ENCODE assay signal across 1 cellular context in the genomic region with DNA sequence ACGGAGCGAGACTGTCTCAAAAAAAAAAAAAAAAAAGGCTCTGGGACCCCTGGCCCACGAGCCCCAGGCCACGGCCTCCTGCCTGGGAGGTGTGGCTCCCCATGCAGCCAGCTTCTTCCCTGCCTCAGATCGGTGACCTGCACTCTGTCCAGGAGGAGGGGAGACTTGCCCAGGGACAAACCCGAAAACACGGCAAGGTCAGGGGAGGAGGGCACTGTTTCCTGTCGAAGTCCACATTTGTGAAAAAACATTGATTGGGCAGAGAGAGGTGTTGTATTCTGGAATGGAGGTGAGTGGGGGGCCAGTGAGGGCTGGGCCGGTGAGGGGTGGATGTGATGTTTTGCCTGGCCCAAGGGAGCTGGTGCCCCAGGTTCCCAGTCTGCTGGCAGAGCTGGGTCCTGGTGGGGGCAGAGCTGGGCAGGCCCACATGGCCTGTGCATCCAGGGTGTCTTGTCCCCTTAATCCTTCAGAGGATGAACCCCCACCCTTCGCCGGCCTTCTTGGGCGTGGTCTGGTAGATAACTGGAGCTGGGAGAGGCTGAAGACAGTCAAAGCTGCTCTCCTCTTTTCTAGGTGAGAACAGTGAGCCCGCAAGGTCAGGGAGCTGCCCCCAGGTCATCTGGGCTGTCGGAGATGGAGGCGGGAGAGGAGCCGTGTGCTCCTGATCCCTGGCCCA.
TF ChIP-seq lines count a peak whose summit lies in the region.

No MANE protein-coding gene starts in this region.

TF ChIP-seq in HepG2, 621 proteins besides CTCF, POLR2A, EP300 and RAD21 (continued from another document and continues in another):
- TF ChIP-seq, protein P1, sequence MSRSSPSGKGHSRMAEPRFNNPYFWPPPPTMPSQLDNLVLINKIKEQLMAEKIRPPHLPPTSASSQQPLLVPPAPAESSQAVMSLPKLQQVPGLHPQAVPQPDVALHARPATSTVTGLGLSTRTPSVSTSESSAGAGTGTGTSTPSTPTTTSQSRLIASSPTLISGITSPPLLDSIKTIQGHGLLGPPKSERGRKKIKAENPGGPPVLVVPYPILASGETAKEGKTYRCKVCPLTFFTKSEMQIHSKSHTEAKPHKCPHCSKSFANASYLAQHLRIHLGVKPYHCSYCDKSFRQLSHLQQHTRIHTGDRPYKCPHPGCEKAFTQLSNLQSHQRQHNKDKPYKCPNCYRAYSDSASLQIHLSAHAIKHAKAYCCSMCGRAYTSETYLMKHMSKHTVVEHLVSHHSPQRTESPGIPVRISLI (CRISPR knock-in tag; IDR thresholded peaks at IDR 0.05; ENCODE audit: borderline replicate concordance): peak; percentile 71
- no peak for TF ChIP-seq KDM1A (CRISPR knock-in tag; IDR thresholded peaks at IDR 0.05)
- no peak for TF ChIP-seq LCORL (IDR thresholded peaks at IDR 0.05)
- peak; percentile 68; the same call in 1 of the 2 replicates for TF ChIP-seq LCORL (CRISPR knock-in tag; IDR thresholded peaks at IDR 0.05)
- TF ChIP-seq ZNF619 (CRISPR knock-in tag; IDR thresholded peaks at IDR 0.05): no peak
- TF ChIP-seq, protein P2, sequence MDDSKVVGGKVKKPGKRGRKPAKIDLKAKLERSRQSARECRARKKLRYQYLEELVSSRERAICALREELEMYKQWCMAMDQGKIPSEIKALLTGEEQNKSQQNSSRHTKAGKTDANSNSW (CRISPR knock-in tag; IDR thresholded peaks at IDR 0.05; ENCODE audit: borderline replicate concordance): no peak
- TF ChIP-seq U2AF1 (optimal IDR thresholded peaks at IDR 0.05; ENCODE audit: low read depth, low read length): no peak
- TF ChIP-seq, protein P3, sequence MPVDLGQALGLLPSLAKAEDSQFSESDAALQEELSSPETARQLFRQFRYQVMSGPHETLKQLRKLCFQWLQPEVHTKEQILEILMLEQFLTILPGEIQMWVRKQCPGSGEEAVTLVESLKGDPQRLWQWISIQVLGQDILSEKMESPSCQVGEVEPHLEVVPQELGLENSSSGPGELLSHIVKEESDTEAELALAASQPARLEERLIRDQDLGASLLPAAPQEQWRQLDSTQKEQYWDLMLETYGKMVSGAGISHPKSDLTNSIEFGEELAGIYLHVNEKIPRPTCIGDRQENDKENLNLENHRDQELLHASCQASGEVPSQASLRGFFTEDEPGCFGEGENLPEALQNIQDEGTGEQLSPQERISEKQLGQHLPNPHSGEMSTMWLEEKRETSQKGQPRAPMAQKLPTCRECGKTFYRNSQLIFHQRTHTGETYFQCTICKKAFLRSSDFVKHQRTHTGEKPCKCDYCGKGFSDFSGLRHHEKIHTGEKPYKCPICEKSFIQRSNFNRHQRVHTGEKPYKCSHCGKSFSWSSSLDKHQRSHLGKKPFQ (CRISPR knock-in tag; IDR thresholded peaks at IDR 0.05; ENCODE audit: insufficient replicate concordance): no peak
- no peak for TF ChIP-seq ZBTB42 (CRISPR knock-in tag; IDR thresholded peaks at IDR 0.05)
- TF ChIP-seq BORCS8-MEF2B (CRISPR knock-in tag; IDR thresholded peaks at IDR 0.05): 0 out of 2 replicates have a peak, but pooled peaks have one; percentile 1
- TF ChIP-seq ZNF317 (CRISPR knock-in tag; IDR thresholded peaks at IDR 0.05): no peak
- TF ChIP-seq, protein P4, sequence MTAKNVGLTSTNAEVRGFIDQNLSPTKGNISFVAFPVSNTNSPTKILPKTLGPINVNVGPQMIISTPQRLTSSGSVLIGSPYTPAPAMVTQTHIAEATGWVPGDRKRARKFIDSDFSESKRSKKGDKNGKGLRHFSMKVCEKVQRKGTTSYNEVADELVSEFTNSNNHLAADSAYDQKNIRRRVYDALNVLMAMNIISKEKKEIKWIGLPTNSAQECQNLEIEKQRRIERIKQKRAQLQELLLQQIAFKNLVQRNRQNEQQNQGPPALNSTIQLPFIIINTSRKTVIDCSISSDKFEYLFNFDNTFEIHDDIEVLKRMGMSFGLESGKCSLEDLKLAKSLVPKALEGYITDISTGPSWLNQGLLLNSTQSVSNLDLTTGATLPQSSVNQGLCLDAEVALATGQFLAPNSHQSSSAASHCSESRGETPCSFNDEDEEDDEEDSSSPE (CRISPR knock-in tag; IDR thresholded peaks at IDR 0.05): no peak
- TF ChIP-seq PAF1 (CRISPR knock-in tag; IDR thresholded peaks at IDR 0.05): no peak
- no peak for TF ChIP-seq JUNB (CRISPR knock-in tag; IDR thresholded peaks at IDR 0.05; ENCODE audit: borderline replicate concordance)
- no peak for TF ChIP-seq ZNF564 (CRISPR knock-in tag; IDR thresholded peaks at IDR 0.05)
- TF ChIP-seq, protein P5, sequence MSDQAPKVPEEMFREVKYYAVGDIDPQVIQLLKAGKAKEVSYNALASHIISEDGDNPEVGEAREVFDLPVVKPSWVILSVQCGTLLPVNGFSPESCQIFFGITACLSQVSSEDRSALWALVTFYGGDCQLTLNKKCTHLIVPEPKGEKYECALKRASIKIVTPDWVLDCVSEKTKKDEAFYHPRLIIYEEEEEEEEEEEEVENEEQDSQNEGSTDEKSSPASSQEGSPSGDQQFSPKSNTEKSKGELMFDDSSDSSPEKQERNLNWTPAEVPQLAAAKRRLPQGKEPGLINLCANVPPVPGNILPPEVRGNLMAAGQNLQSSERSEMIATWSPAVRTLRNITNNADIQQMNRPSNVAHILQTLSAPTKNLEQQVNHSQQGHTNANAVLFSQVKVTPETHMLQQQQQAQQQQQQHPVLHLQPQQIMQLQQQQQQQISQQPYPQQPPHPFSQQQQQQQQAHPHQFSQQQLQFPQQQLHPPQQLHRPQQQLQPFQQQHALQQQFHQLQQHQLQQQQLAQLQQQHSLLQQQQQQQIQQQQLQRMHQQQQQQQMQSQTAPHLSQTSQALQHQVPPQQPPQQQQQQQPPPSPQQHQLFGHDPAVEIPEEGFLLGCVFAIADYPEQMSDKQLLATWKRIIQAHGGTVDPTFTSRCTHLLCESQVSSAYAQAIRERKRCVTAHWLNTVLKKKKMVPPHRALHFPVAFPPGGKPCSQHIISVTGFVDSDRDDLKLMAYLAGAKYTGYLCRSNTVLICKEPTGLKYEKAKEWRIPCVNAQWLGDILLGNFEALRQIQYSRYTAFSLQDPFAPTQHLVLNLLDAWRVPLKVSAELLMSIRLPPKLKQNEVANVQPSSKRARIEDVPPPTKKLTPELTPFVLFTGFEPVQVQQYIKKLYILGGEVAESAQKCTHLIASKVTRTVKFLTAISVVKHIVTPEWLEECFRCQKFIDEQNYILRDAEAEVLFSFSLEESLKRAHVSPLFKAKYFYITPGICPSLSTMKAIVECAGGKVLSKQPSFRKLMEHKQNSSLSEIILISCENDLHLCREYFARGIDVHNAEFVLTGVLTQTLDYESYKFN (CRISPR knock-in tag; conservative IDR thresholded peaks at IDR 0.05): peak; percentile 43; the same call in 1 of the 2 replicates
- TF ChIP-seq ZNF546 (CRISPR knock-in tag; conservative IDR thresholded peaks at IDR 0.05): no peak
- TF ChIP-seq MED13 (CRISPR knock-in tag; IDR thresholded peaks at IDR 0.05): no peak
- TF ChIP-seq MEF2D (CRISPR knock-in tag; IDR thresholded peaks at IDR 0.05): no peak
- peak; percentile 42 for TF ChIP-seq ETV5 (CRISPR knock-in tag; IDR thresholded peaks at IDR 0.05; ENCODE audit: borderline replicate concordance)
- TF ChIP-seq, protein P6, sequence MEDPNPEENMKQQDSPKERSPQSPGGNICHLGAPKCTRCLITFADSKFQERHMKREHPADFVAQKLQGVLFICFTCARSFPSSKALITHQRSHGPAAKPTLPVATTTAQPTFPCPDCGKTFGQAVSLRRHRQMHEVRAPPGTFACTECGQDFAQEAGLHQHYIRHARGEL (CRISPR knock-in tag; IDR thresholded peaks at IDR 0.05): 0 out of 2 replicates have a peak, but pooled peaks have one; percentile 49
- TF ChIP-seq FOSL2 (CRISPR knock-in tag; IDR thresholded peaks at IDR 0.05): no peak
- TF ChIP-seq ASH2L (IDR thresholded peaks at IDR 0.05; ENCODE audit: insufficient read length, low read depth, low read length): no peak
- TF ChIP-seq ADNP (CRISPR knock-in tag; IDR thresholded peaks at IDR 0.05): no peak
- no peak for TF ChIP-seq FOXA3 (CRISPR knock-in tag; IDR thresholded peaks at IDR 0.05)
- TF ChIP-seq KDM4B (CRISPR knock-in tag; IDR thresholded peaks at IDR 0.05): no peak
- TF ChIP-seq, protein P7, sequence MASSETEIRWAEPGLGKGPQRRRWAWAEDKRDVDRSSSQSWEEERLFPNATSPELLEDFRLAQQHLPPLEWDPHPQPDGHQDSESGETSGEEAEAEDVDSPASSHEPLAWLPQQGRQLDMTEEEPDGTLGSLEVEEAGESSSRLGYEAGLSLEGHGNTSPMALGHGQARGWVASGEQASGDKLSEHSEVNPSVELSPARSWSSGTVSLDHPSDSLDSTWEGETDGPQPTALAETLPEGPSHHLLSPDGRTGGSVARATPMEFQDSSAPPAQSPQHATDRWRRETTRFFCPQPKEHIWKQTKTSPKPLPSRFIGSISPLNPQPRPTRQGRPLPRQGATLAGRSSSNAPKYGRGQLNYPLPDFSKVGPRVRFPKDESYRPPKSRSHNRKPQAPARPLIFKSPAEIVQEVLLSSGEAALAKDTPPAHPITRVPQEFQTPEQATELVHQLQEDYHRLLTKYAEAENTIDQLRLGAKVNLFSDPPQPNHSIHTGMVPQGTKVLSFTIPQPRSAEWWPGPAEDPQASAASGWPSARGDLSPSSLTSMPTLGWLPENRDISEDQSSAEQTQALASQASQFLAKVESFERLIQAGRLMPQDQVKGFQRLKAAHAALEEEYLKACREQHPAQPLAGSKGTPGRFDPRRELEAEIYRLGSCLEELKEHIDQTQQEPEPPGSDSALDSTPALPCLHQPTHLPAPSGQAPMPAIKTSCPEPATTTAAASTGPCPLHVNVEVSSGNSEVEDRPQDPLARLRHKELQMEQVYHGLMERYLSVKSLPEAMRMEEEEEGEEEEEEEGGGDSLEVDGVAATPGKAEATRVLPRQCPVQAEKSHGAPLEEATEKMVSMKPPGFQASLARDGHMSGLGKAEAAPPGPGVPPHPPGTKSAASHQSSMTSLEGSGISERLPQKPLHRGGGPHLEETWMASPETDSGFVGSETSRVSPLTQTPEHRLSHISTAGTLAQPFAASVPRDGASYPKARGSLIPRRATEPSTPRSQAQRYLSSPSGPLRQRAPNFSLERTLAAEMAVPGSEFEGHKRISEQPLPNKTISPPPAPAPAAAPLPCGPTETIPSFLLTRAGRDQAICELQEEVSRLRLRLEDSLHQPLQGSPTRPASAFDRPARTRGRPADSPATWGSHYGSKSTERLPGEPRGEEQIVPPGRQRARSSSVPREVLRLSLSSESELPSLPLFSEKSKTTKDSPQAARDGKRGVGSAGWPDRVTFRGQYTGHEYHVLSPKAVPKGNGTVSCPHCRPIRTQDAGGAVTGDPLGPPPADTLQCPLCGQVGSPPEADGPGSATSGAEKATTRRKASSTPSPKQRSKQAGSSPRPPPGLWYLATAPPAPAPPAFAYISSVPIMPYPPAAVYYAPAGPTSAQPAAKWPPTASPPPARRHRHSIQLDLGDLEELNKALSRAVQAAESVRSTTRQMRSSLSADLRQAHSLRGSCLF (CRISPR knock-in tag; IDR thresholded peaks at IDR 0.05; ENCODE audit: borderline replicate concordance): no peak
- TF ChIP-seq, protein P8, sequence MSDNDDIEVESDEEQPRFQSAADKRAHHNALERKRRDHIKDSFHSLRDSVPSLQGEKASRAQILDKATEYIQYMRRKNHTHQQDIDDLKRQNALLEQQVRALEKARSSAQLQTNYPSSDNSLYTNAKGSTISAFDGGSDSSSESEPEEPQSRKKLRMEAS (IDR thresholded peaks at IDR 0.05): peak; percentile 15; the same call in 1 of the 2 replicates
- no peak for TF ChIP-seq ZNF501 (CRISPR knock-in tag; IDR thresholded peaks at IDR 0.05)
- no peak for TF ChIP-seq ZFP62 (CRISPR knock-in tag; IDR thresholded peaks at IDR 0.05)
- TF ChIP-seq MAFF (IDR thresholded peaks at IDR 0.05; ENCODE audit: low read depth, low read length): no peak
- TF ChIP-seq TCF12 (IDR thresholded peaks at IDR 0.05): no peak
- TF ChIP-seq TCF12 (CRISPR knock-in tag; IDR thresholded peaks at IDR 0.05): no peak
- TF ChIP-seq YEATS2 (CRISPR knock-in tag; IDR thresholded peaks at IDR 0.05; ENCODE audit: borderline replicate concordance): 0 out of 2 replicates have a peak, but pooled peaks have one; percentile 38
- no peak for TF ChIP-seq ZNF891 (CRISPR knock-in tag; IDR thresholded peaks at IDR 0.05)
- no peak; a peak in 1 of 4 replicates for TF ChIP-seq NR2F1 (CRISPR knock-in tag; IDR thresholded peaks at IDR 0.05)
- TF ChIP-seq, protein P9, sequence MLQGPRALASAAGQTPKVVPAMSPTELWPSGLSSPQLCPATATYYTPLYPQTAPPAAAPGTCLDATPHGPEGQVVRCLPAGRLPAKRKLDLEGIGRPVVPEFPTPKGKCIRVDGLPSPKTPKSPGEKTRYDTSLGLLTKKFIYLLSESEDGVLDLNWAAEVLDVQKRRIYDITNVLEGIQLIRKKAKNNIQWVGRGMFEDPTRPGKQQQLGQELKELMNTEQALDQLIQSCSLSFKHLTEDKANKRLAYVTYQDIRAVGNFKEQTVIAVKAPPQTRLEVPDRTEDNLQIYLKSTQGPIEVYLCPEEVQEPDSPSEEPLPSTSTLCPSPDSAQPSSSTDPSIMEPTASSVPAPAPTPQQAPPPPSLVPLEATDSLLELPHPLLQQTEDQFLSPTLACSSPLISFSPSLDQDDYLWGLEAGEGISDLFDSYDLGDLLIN (CRISPR knock-in tag; IDR thresholded peaks at IDR 0.05; ENCODE audit: borderline replicate concordance): no peak
- no peak for TF ChIP-seq ZNF660 (CRISPR knock-in tag; IDR thresholded peaks at IDR 0.05; ENCODE audit: borderline replicate concordance, low read depth)
- TF ChIP-seq, protein P10, sequence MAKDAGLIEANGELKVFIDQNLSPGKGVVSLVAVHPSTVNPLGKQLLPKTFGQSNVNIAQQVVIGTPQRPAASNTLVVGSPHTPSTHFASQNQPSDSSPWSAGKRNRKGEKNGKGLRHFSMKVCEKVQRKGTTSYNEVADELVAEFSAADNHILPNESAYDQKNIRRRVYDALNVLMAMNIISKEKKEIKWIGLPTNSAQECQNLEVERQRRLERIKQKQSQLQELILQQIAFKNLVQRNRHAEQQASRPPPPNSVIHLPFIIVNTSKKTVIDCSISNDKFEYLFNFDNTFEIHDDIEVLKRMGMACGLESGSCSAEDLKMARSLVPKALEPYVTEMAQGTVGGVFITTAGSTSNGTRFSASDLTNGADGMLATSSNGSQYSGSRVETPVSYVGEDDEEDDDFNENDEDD (CRISPR knock-in tag; IDR thresholded peaks at IDR 0.05; ENCODE audit: borderline replicate concordance): no peak
- TF ChIP-seq, protein P11, sequence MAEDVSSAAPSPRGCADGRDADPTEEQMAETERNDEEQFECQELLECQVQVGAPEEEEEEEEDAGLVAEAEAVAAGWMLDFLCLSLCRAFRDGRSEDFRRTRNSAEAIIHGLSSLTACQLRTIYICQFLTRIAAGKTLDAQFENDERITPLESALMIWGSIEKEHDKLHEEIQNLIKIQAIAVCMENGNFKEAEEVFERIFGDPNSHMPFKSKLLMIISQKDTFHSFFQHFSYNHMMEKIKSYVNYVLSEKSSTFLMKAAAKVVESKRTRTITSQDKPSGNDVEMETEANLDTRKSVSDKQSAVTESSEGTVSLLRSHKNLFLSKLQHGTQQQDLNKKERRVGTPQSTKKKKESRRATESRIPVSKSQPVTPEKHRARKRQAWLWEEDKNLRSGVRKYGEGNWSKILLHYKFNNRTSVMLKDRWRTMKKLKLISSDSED (CRISPR knock-in tag; IDR thresholded peaks at IDR 0.05): no peak
- TF ChIP-seq HMG20A (CRISPR knock-in tag; IDR thresholded peaks at IDR 0.05; ENCODE audit: borderline replicate concordance): no peak
- TF ChIP-seq PHF21A (CRISPR knock-in tag; IDR thresholded peaks at IDR 0.05): peak; percentile 56
- TF ChIP-seq ARNTL (CRISPR knock-in tag; IDR thresholded peaks at IDR 0.05): no peak
- TF ChIP-seq BRD4 (CRISPR knock-in tag; IDR thresholded peaks at IDR 0.05): no peak
- TF ChIP-seq CHD2 (IDR thresholded peaks at IDR 0.05; ENCODE audit: low read depth, low read length): no peak
- no peak for TF ChIP-seq SMYD3 (CRISPR knock-in tag; IDR thresholded peaks at IDR 0.05)
- no peak for TF ChIP-seq PTBP1 (IDR thresholded peaks at IDR 0.05; ENCODE audit: low read depth, low read length, poor library complexity, severe bottlenecking)
- no peak for TF ChIP-seq ZNF616 (CRISPR knock-in tag; IDR thresholded peaks at IDR 0.05; ENCODE audit: low read depth)
- TF ChIP-seq IKZF1 (IDR thresholded peaks at IDR 0.05): no peak
- no peak; the same call in 1 of the 2 replicates for TF ChIP-seq GATAD2A (CRISPR knock-in tag; IDR thresholded peaks at IDR 0.05)
